Comparison of ENCODE assay signal across 22 cellular contexts in genomic region chr1:114490235-114490634, GRCh38. TPM values are rescaled to one million over a fixed set of nuclear protein-coding genes. Genes with fewer than 3 reads are reported as not detected.
DNase-seq lines count a peak whose midpoint lies in the region; ATAC-seq and TF ChIP-seq lines count a peak whose summit lies in the region.
"Had no signal": no experiment of that assay in that cellular context is flagged by ENCODE, and none has a peak within 500 bp of the region (broad histone marks: within the 10 kb centered on the region; RNA-seq: fewer than 3 reads in every experiment).

No MANE protein-coding gene starts in this region.

- peaks cover 14% of the 10 kb centered on the region; the same call in 1 of the 2 replicates for H3K36me3 ChIP-seq in Loucy (ENCODE audit: insufficient read depth, low read length)
- H3K36me3 ChIP-seq in naive thymus-derived CD4-positive, alpha-beta T cell (ENCODE audit: control insufficient read depth in 2 of 3, insufficient read depth in 3 of 3, low read length in 3 of 3), result peaks cover 0 to 4% (median 0%) of the 10 kb centered on the region in 3 experiments
- H3K36me3 ChIP-seq in left ventricle myocardium inferior, result no peaks in the 10 kb centered on the region
- H3K36me3 ChIP-seq: esophagus squamous epithelium had no signal

- H3K27me3 ChIP-seq in Loucy (ENCODE audit: insufficient read depth, low read length, poor library complexity, severe bottlenecking), result no peaks in the 10 kb centered on the region
- no peaks in the 10 kb centered on the region for H3K27me3 ChIP-seq in naive thymus-derived CD4-positive, alpha-beta T cell (ENCODE audit: control insufficient read depth in 2 of 2, insufficient read depth in 2 of 2, low read length in 2 of 2)
- no peaks in the 10 kb centered on the region for H3K27me3 ChIP-seq in left ventricle myocardium inferior (ENCODE audit: low read depth)
- H3K27me3 ChIP-seq: BLaER1, esophagus squamous epithelium had no signal

- H3K9ac ChIP-seq in Loucy (ENCODE audit: low read depth, low read length, poor library complexity, severe bottlenecking), result no peak overlapping the region
- H3K9ac ChIP-seq: BLaER1 had no signal

- ATAC-seq in activated naive CD8-positive, alpha-beta T cell treated with anti-CD3 and anti-CD28 coated beads, Interleukin-2, amount 50 U/mL, for 24 hours, result no peak
- ATAC-seq in naive thymus-derived CD4-positive, alpha-beta T cell, result peak; percentile 58
- no peak for ATAC-seq in HG03469 (IDR thresholded peaks at IDR 0.05; ENCODE audit: unreplicated experiment)
- ATAC-seq: psoas muscle had no signal

- no peak overlapping the region for H2AFZ ChIP-seq in Loucy (ENCODE audit: low read length)

- H3K4me2 ChIP-seq in Loucy (ENCODE audit: low read depth, low read length, poor library complexity, severe bottlenecking), result peak overlapping the region; percentile 2
- H3K4me2 ChIP-seq: BLaER1 had no signal

- H3K27ac ChIP-seq in naive thymus-derived CD4-positive, alpha-beta T cell (ENCODE audit: low read depth, low read length), result no peak overlapping the region
- no peak overlapping the region for H3K27ac ChIP-seq in left ventricle myocardium inferior (replicated peaks)
- H3K27ac ChIP-seq: BLaER1, esophagus squamous epithelium, psoas muscle, skin epidermis, WERI-Rb-1 had no signal

- H3K27ac Mint-ChIP-seq in activated naive CD8-positive, alpha-beta T cell treated with anti-CD3 and anti-CD28 coated beads, Interleukin-2, amount 50 U/mL, for 24 hours, result peak overlapping the region; percentile 33
- peak overlapping the region in 5 of 9 donors; percentile 22 to 66 (median 38) for H3K27ac Mint-ChIP-seq in naive thymus-derived CD4-positive, alpha-beta T cell
- H3K27ac Mint-ChIP-seq: activated T-helper 2 cell treated with anti-CD3 and anti-CD28 coated beads, Interferon-gamma antibody, Interleukin-2, Interleukin-4, amounts not matched to agents 10 μg/mL and 5 μg/mL and 100 μg/mL, durations not matched to agents 14 hours and 24 hours and 36 hours; nephron progenitor cell had no signal

- H3K4me3 ChIP-seq in Loucy (ENCODE audit: low read length, poor library complexity, severe bottlenecking) (no peak overlapping the region), left ventricle myocardium inferior (no peak overlapping the region)
- H3K4me3 ChIP-seq in naive thymus-derived CD4-positive, alpha-beta T cell (ENCODE audit: low read length), result no peak overlapping the region
- H3K4me3 ChIP-seq: BLaER1, esophagus squamous epithelium, lung, psoas muscle, skin epidermis had no signal

- peaks cover 97% of the 10 kb centered on the region for H3K79me2 ChIP-seq in Loucy (ENCODE audit: insufficient read depth, low read length)

- H3K4me3 Mint-ChIP-seq in activated naive CD8-positive, alpha-beta T cell treated with anti-CD3 and anti-CD28 coated beads, Interleukin-2, amount 50 U/mL, for 24 hours, result no peak overlapping the region
- peak overlapping the region in 4 of 10 donors; percentile 4 to 26 (median 16) for H3K4me3 Mint-ChIP-seq in naive thymus-derived CD4-positive, alpha-beta T cell
- H3K4me3 Mint-ChIP-seq: nephron progenitor cell had no signal

- H3K4me1 Mint-ChIP-seq in activated naive CD8-positive, alpha-beta T cell treated with anti-CD3 and anti-CD28 coated beads, Interleukin-2, amount 50 U/mL, for 24 hours, result peaks cover 41% of the 10 kb centered on the region
- H3K4me1 Mint-ChIP-seq in naive thymus-derived CD4-positive, alpha-beta T cell, result peaks cover 36 to 79% (median 66%) of the 10 kb centered on the region in 7 donors
- H3K4me1 Mint-ChIP-seq: nephron progenitor cell had no signal

- POLR2A ChIA-PET in naive thymus-derived CD4-positive, alpha-beta T cell (lab: Charles Lee), result no interaction called here

- H3K9me3 ChIP-seq in Loucy (ENCODE audit: insufficient read depth, low read depth, low read length) (no peaks in the 10 kb centered on the region; the same call in 1 of the 2 replicates), left ventricle myocardium inferior (replicated peaks) (peaks cover 12% of the 10 kb centered on the region)
- peaks cover 0 to 6% (median 0%) of the 10 kb centered on the region in 3 experiments for H3K9me3 ChIP-seq in naive thymus-derived CD4-positive, alpha-beta T cell (ENCODE audit: control insufficient read depth in 2 of 3, low read length in 3 of 3)
- H3K9me3 ChIP-seq: esophagus squamous epithelium, psoas muscle had no signal

- DNase-seq in NCI-H2107 treated with DMSO at 0.1 percent for 48 hours (lab: John Stamatoyannopoulos, UW; ENCODE audit: unreplicated experiment), result peak; percentile 24
- no peak for DNase-seq in NCI-H2107 (lab: John Stamatoyannopoulos, UW)
- DNase-seq in activated naive CD8-positive, alpha-beta T cell treated with anti-CD3 and anti-CD28 coated beads, Interleukin-2, amount 50 U/mL, for 24 hours, result no peak
- no peak for DNase-seq in naive thymus-derived CD4-positive, alpha-beta T cell
- no peak for DNase-seq in UCSD-AML1 (lab: John Stamatoyannopoulos, UW; ENCODE audit: unreplicated experiment)
- no peak for DNase-seq in left ventricle myocardium inferior
- DNase-seq: activated CD8-positive, alpha-beta memory T cell treated with anti-CD3 and anti-CD28 coated beads for 24 hours; DMS153; effector CD8-positive, alpha-beta T cell; esophagus squamous epithelium; glutamatergic neuron; NCI-H1417; nephron progenitor cell; psoas muscle; SW 1271; WERI-Rb-1 had no signal

- CTCF ChIA-PET in naive thymus-derived CD4-positive, alpha-beta T cell (lab: Charles Lee), result no interaction called here

- TF ChIP-seq CTCF in Loucy (conservative IDR thresholded peaks at IDR 0.05; ENCODE audit: low read length) (no peak), left ventricle myocardium inferior (IDR thresholded peaks at IDR 0.05; ENCODE audit: borderline replicate concordance) (no peak)

- peaks cover 76% of the 10 kb centered on the region for H4K20me1 ChIP-seq in Loucy (ENCODE audit: insufficient read depth, low read length, poor library complexity, severe bottlenecking)

- H3K4me1 ChIP-seq in Loucy (ENCODE audit: insufficient read depth, low read length, poor library complexity, severe bottlenecking) (peaks cover 10% of the 10 kb centered on the region), left ventricle myocardium inferior (peaks cover 29% of the 10 kb centered on the region)
- peaks cover 3 to 14% of the 10 kb centered on the region in 2 donors for H3K4me1 ChIP-seq in naive thymus-derived CD4-positive, alpha-beta T cell (ENCODE audit: control insufficient read depth in 2 of 2, insufficient read depth in 2 of 2, low read length in 2 of 2)

- H3K36me3 Mint-ChIP-seq in activated naive CD8-positive, alpha-beta T cell treated with anti-CD3 and anti-CD28 coated beads, Interleukin-2, amount 50 U/mL, for 24 hours (ENCODE audit: low read depth), result peaks cover 34% of the 10 kb centered on the region
- peaks cover 12 to 43% (median 24%) of the 10 kb centered on the region in 5 donors for H3K36me3 Mint-ChIP-seq in naive thymus-derived CD4-positive, alpha-beta T cell

- peaks cover 9% of the 10 kb centered on the region; the same call in 1 of the 2 replicates for H3F3A ChIP-seq in Loucy (ENCODE audit: low read depth)

- peaks cover 17% of the 10 kb centered on the region for H3K9me3 Mint-ChIP-seq in activated naive CD8-positive, alpha-beta T cell treated with anti-CD3 and anti-CD28 coated beads, Interleukin-2, amount 50 U/mL, for 24 hours
- H3K9me3 Mint-ChIP-seq in naive thymus-derived CD4-positive, alpha-beta T cell, result peaks cover 1 to 26% (median 8%) of the 10 kb centered on the region in 11 donors

- H3K9me2 ChIP-seq in Loucy (replicated peaks; ENCODE audit: low read depth, low read length), result no peaks in the 10 kb centered on the region

- intact Hi-C loops in naive thymus-derived CD4-positive, alpha-beta T cell (cut with micrococcal nuclease), result no loop called here
- intact Hi-C loops in left ventricle myocardium inferior (cut with micrococcal nuclease), result no loop called here

- no peaks in the 10 kb centered on the region for H3K27me3 Mint-ChIP-seq in activated naive CD8-positive, alpha-beta T cell treated with anti-CD3 and anti-CD28 coated beads, Interleukin-2, amount 50 U/mL, for 24 hours
- H3K27me3 Mint-ChIP-seq in naive thymus-derived CD4-positive, alpha-beta T cell, result no peaks in the 10 kb centered on the region

RNA-seq across cellular contexts. Expression of gene TRIM33, which starts 20.8 kb away (rescaled TPM):
- total RNA-seq in naive thymus-derived CD4-positive, alpha-beta T cell, result 10 to 100 TPM; 43.8 to 57.6 (median 51.1) TPM
- 10 to 100 TPM; 28.7 to 45.4 TPM for polyA plus RNA-seq in naive thymus-derived CD4-positive, alpha-beta T cell
- total RNA-seq in left ventricle myocardium inferior, result 14.2 TPM
